13 cellular contexts compared by ENCODE assay signal in the genomic region with DNA sequence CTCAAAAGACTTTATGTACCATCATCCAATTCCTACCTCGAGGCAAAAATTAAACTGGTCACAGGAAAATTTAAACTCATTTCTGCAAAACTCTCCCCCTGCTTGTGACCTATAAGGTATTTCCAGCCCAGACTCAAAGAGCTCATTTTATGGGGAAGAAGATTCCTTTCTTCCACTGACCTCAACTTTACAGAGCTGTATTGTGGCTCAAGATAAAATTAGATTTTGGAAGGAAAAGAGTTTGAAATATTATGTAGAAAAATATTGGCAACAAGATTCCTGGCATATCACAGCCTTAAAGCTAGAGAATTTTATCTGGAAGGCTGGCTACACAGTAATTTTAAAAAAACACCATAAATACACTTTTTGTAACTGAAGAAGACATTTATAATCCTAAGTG.
"Had no signal": no experiment of that assay in that cellular context is flagged by ENCODE, and none has a peak within 500 bp of the region (broad histone marks: within the 10 kb centered on the region; RNA-seq: fewer than 3 reads in every experiment).

No MANE protein-coding gene starts in this region.

- H3K27me3 ChIP-seq: colonic mucosa had no signal

- DNase-seq: activated CD4-positive, alpha-beta memory T cell treated with anti-CD3 and anti-CD28 coated beads, Interleukin-2, amount 10 ng/mL, durations not matched to agents 7 days and 5 days; activated CD4-positive, alpha-beta T cell treated with anti-CD3 and anti-CD28 coated beads for 36 hours; caudate nucleus; colonic mucosa; effector CD8-positive, alpha-beta T cell; left cardiac atrium; mammary epithelial cell; nephron progenitor cell; small intestine; T-helper 1 cell; trophoblast cell had no signal

- H3K9me3 Mint-ChIP-seq: activated CD4-positive, alpha-beta memory T cell treated with anti-CD3 and anti-CD28 coated beads, Interleukin-2, amount 10 ng/mL, durations not matched to agents 7 days and 5 days; stimulated activated memory B cell treated with anti-CD40 and anti-IgM and Interleukin-4, amounts not matched to agents 10 μg/mL and 1 μg/mL and 100 μg/mL, for 72 hours had no signal

- H3K27ac Mint-ChIP-seq: activated CD4-positive, alpha-beta memory T cell treated with anti-CD3 and anti-CD28 coated beads, Interleukin-2, amount 10 ng/mL, durations not matched to agents 7 days and 5 days; activated CD4-positive, alpha-beta T cell treated with anti-CD3 and anti-CD28 coated beads for 36 hours; stimulated activated memory B cell treated with anti-CD40 and anti-IgM and Interleukin-4, amounts not matched to agents 10 μg/mL and 1 μg/mL and 100 μg/mL, for 72 hours had no signal

- H3K4me3 Mint-ChIP-seq: activated CD4-positive, alpha-beta memory T cell treated with anti-CD3 and anti-CD28 coated beads, Interleukin-2, amount 10 ng/mL, durations not matched to agents 7 days and 5 days; activated CD4-positive, alpha-beta T cell treated with anti-CD3 and anti-CD28 coated beads for 36 hours; nephron progenitor cell; stimulated activated memory B cell treated with anti-CD40 and anti-IgM and Interleukin-4, amounts not matched to agents 10 μg/mL and 1 μg/mL and 100 μg/mL, for 72 hours had no signal

- H3K36me3 Mint-ChIP-seq: stimulated activated memory B cell treated with anti-CD40 and anti-IgM and Interleukin-4, amounts not matched to agents 10 μg/mL and 1 μg/mL and 100 μg/mL, for 72 hours had no signal

- H3K9me3 ChIP-seq: colonic mucosa had no signal

- H3K27me3 Mint-ChIP-seq: activated CD4-positive, alpha-beta memory T cell treated with anti-CD3 and anti-CD28 coated beads, Interleukin-2, amount 10 ng/mL, durations not matched to agents 7 days and 5 days had no signal

- H3K4me1 Mint-ChIP-seq: activated CD4-positive, alpha-beta memory T cell treated with anti-CD3 and anti-CD28 coated beads, Interleukin-2, amount 10 ng/mL, durations not matched to agents 7 days and 5 days; activated CD4-positive, alpha-beta T cell treated with anti-CD3 and anti-CD28 coated beads for 36 hours; stimulated activated memory B cell treated with anti-CD40 and anti-IgM and Interleukin-4, amounts not matched to agents 10 μg/mL and 1 μg/mL and 100 μg/mL, for 72 hours had no signal

- H3K4me3 ChIP-seq: colonic mucosa, SK-N-MC had no signal

- ATAC-seq: activated CD4-positive, alpha-beta T cell treated with anti-CD3 and anti-CD28 coated beads for 36 hours; left cardiac atrium; stimulated activated memory B cell treated with anti-CD40 and anti-IgM and Interleukin-4, amounts not matched to agents 10 μg/mL and 1 μg/mL and 100 μg/mL, for 72 hours had no signal

- H3K27ac ChIP-seq: colonic mucosa, SK-N-MC had no signal

- H3K36me3 ChIP-seq: colonic mucosa had no signal

- H3K4me1 ChIP-seq: colonic mucosa had no signal
